In genomic region chr10:17307149-17307548, GRCh38 we compare ENCODE assay signal across 7 cellular contexts.
"Had no signal": no experiment of that assay in that cellular context is flagged by ENCODE, and none has a peak within 500 bp of the region (broad histone marks: within the 10 kb centered on the region; RNA-seq: fewer than 3 reads in every experiment).

No MANE protein-coding gene starts in this region.

- H3K27ac Mint-ChIP-seq: IgD-negative memory B cell had no signal

- H3K36me3 Mint-ChIP-seq: IgD-negative memory B cell had no signal

- FAIRE-seq: HTR-8/SVneo had no signal

- DNase-seq: Karpas-422, KBM-7, KG1 had no signal

- H3K4me1 Mint-ChIP-seq: IgD-negative memory B cell had no signal

- H3K27ac ChIP-seq: HL-60, KMS-11 had no signal

- H3K4me2 ChIP-seq: KMS-11 had no signal

- H3K4me3 Mint-ChIP-seq: IgD-negative memory B cell had no signal

- H3K9ac ChIP-seq: KMS-11 had no signal
